1 cellular context compared by ENCODE assay signal in genomic region chr6:122568865-122569264, GRCh38.
TF ChIP-seq lines count a peak whose summit lies in the region.

No MANE protein-coding gene starts in this region.

TF ChIP-seq in HEK293, 187 proteins besides CTCF, POLR2A, EP300 and RAD21 (continued from another document):
- TF ChIP-seq ZBTB26 (tag by site-specific recombination; optimal IDR thresholded peaks at IDR 0.05), result no peak
- TF ChIP-seq PRDM6 (tag by site-specific recombination; IDR thresholded peaks at IDR 0.05), result no peak
- TF ChIP-seq ZNF707 (tag by site-specific recombination; IDR thresholded peaks at IDR 0.05), result no peak
- 0 out of 2 replicates have a peak, but pooled peaks have one; percentile 15 for TF ChIP-seq KLF1 (tag by site-specific recombination; IDR thresholded peaks at IDR 0.05)
